In genomic region chrX:40719218-40719617, GRCh38 we compare ENCODE assay signal across 18 cellular contexts. TPM values are rescaled to one million over a fixed set of nuclear protein-coding genes. Genes with fewer than 3 reads are reported as not detected.
DNase-seq lines count a peak whose midpoint lies in the region; ATAC-seq and TF ChIP-seq lines count a peak whose summit lies in the region.
"Had no signal": no experiment of that assay in that cellular context is flagged by ENCODE, and none has a peak within 500 bp of the region (broad histone marks: within the 10 kb centered on the region; RNA-seq: fewer than 3 reads in every experiment).

No MANE protein-coding gene starts in this region.

- peaks cover 89% of the 10 kb centered on the region for H3K79me2 ChIP-seq in GM23248 (ENCODE audit: insufficient read depth)

- no peak overlapping the region for H3K4me3 ChIP-seq in GM23248
- H3K4me3 ChIP-seq in RWPE2 (ENCODE audit: severe bottlenecking) = no peak overlapping the region
- H3K4me3 ChIP-seq in retinal pigment epithelial cell (ENCODE audit: low read length) = no peak overlapping the region
- H3K4me3 ChIP-seq: GM23338, neural progenitor cell, testis had no signal

- H3K27ac Mint-ChIP-seq in activated CD4-positive, alpha-beta memory T cell treated with anti-CD3 and anti-CD28 coated beads, Interleukin-2, amount 10 ng/mL, durations not matched to agents 7 days and 5 days = no peak overlapping the region
- H3K27ac Mint-ChIP-seq: neural progenitor cell had no signal

- H3K9ac ChIP-seq in GM23248 = no peak overlapping the region
- H3K9ac ChIP-seq: neural progenitor cell had no signal

- POLR2A ChIA-PET in activated CD4-positive, alpha-beta memory T cell treated with anti-CD3 and anti-CD28 coated beads, Interleukin-2, amount 10 ng/mL, durations not matched to agents 7 days and 5 days (lab: Charles Lee) = no interaction called here

- DNase-seq in GM23248 = peak; percentile 39
- no peak for DNase-seq in RWPE2 (ENCODE audit: low spot score)
- DNase-seq in epithelial cell of prostate (ENCODE audit: low read depth, low spot score) = peak; percentile 24
- DNase-seq in retinal pigment epithelial cell (ENCODE audit: low read depth) = peak; percentile 72
- DNase-seq in activated gamma-delta T cell (lab: John Stamatoyannopoulos, UW) = no peak
- DNase-seq in activated CD4-positive, alpha-beta memory T cell treated with anti-CD3 and anti-CD28 coated beads, Interleukin-2, amount 10 ng/mL, durations not matched to agents 7 days and 5 days = no peak
- DNase-seq in SKM-1 treated with dmso at 0.1 percent for 144 hours (lab: John Stamatoyannopoulos, UW; ENCODE audit: unreplicated experiment) = no peak
- DNase-seq: activated effector memory CD4-positive, alpha-beta T cell treated with Interleukin-2 at 50 U/mL for 16 hours; CD4-positive, alpha-beta memory T cell; mesendoderm; MM.1S; NCI-H2029 treated with DMSO at 0.1 percent for 48 hours; NCI-H82; retina; stimulated activated CD4-positive, alpha-beta T cell treated with anti-CD3 and anti-CD28 coated beads, Interleukin-2, amount 100 ng/mL, for 48 hours; testis had no signal

- H3K4me2 ChIP-seq in GM23248 (ENCODE audit: unreplicated experiment) = no peak overlapping the region
- H3K4me2 ChIP-seq: GM23338, neural progenitor cell had no signal

- TF ChIP-seq CTCF in RWPE2 (IDR thresholded peaks at IDR 0.05; ENCODE audit: poor library complexity, severe bottlenecking) = no peak
- no peak for TF ChIP-seq CTCF in retinal pigment epithelial cell (conservative IDR thresholded peaks at IDR 0.05; ENCODE audit: low read depth, low read length)

- peaks cover 23% of the 10 kb centered on the region for H3K4me1 Mint-ChIP-seq in activated CD4-positive, alpha-beta memory T cell treated with anti-CD3 and anti-CD28 coated beads, Interleukin-2, amount 10 ng/mL, durations not matched to agents 7 days and 5 days
- H3K4me1 Mint-ChIP-seq: neural progenitor cell had no signal

- CTCF ChIA-PET in activated CD4-positive, alpha-beta memory T cell treated with anti-CD3 and anti-CD28 coated beads, Interleukin-2, amount 10 ng/mL, durations not matched to agents 7 days and 5 days (lab: Charles Lee) = no interaction called here

- no peaks in the 10 kb centered on the region for H4K20me1 ChIP-seq in GM23248 (ENCODE audit: insufficient read depth)

- H3K36me3 ChIP-seq in GM23248 (ENCODE audit: low read depth) = no peaks in the 10 kb centered on the region
- no peaks in the 10 kb centered on the region for H3K36me3 ChIP-seq in RWPE2 (ENCODE audit: low read depth)

- H3K9me3 ChIP-seq in GM23248 (ENCODE audit: low read depth) (no peaks in the 10 kb centered on the region), RWPE2 (ENCODE audit: severe bottlenecking) (no peaks in the 10 kb centered on the region)
- H3K9me3 ChIP-seq: testis had no signal

- peak; percentile 77 for ATAC-seq in RWPE2 (ENCODE audit: low read depth)

- peaks cover 55% of the 10 kb centered on the region for H3K36me3 Mint-ChIP-seq in activated CD4-positive, alpha-beta memory T cell treated with anti-CD3 and anti-CD28 coated beads, Interleukin-2, amount 10 ng/mL, durations not matched to agents 7 days and 5 days (ENCODE audit: low read depth)

- H3K4me3 Mint-ChIP-seq in activated CD4-positive, alpha-beta memory T cell treated with anti-CD3 and anti-CD28 coated beads, Interleukin-2, amount 10 ng/mL, durations not matched to agents 7 days and 5 days = no peak overlapping the region
- H3K4me3 Mint-ChIP-seq: GM23338, neural progenitor cell had no signal

- peak overlapping the region; percentile 18; the same call in 1 of the 2 replicates for H3K27ac ChIP-seq in GM23248
- peak overlapping the region; percentile 20 for H3K27ac ChIP-seq in RWPE2 (ENCODE audit: poor library complexity, severe bottlenecking)
- H3K27ac ChIP-seq in epithelial cell of prostate = peak overlapping the region; percentile 22
- H3K27ac ChIP-seq: neural progenitor cell, testis had no signal

- no peak overlapping the region for H2AFZ ChIP-seq in GM23248
- H2AFZ ChIP-seq: GM23338, neural progenitor cell had no signal

- H3F3A ChIP-seq in GM23248 (ENCODE audit: insufficient read depth) = peaks cover 5% of the 10 kb centered on the region; the same call in 1 of the 2 replicates

- in situ Hi-C loops in GM23248 (cut with MboI) = no loop called here

- no peaks in the 10 kb centered on the region for H3K27me3 ChIP-seq in GM23248 (replicated peaks; ENCODE audit: insufficient read depth)
- H3K27me3 ChIP-seq in RWPE2 (ENCODE audit: insufficient read depth, poor library complexity, severe bottlenecking) = no peaks in the 10 kb centered on the region
- H3K27me3 ChIP-seq: neural progenitor cell, testis had no signal

- H3K27me3 Mint-ChIP-seq in activated CD4-positive, alpha-beta memory T cell treated with anti-CD3 and anti-CD28 coated beads, Interleukin-2, amount 10 ng/mL, durations not matched to agents 7 days and 5 days = no peaks in the 10 kb centered on the region
- H3K27me3 Mint-ChIP-seq: CD4-positive, alpha-beta memory T cell had no signal

- H3K9me3 Mint-ChIP-seq in activated CD4-positive, alpha-beta memory T cell treated with anti-CD3 and anti-CD28 coated beads, Interleukin-2, amount 10 ng/mL, durations not matched to agents 7 days and 5 days = no peaks in the 10 kb centered on the region
- H3K9me3 Mint-ChIP-seq: CD4-positive, alpha-beta memory T cell; GM23338 had no signal

- H3K9me2 ChIP-seq in GM23248 (ENCODE audit: insufficient read depth) = no peaks in the 10 kb centered on the region

- H3K4me1 ChIP-seq in GM23248 (ENCODE audit: insufficient read depth) = peaks cover 9% of the 10 kb centered on the region
- H3K4me1 ChIP-seq in RWPE2 (ENCODE audit: insufficient read depth, poor library complexity, severe bottlenecking) = peaks cover 10% of the 10 kb centered on the region
- H3K4me1 ChIP-seq: testis had no signal

RNA-seq across cellular contexts. Expression of gene MED14, which starts 16.1 kb away (rescaled TPM):
- total RNA-seq in GM23248 (2014; rRNA removed; shearing (Covaris generic)) = 10.0 and 34.7 TPM in 2 replicates
- 11.5 and 13.3 TPM in 2 replicates for polyA plus RNA-seq in GM23248 (2016; fragmentation: Nextera tagmentation; extraction: Ambion mirVana)
- 10 to 100 TPM; 41.4 to 42.7 TPM for total RNA-seq in activated CD4-positive, alpha-beta memory T cell treated with anti-CD3 and anti-CD28 coated beads, Interleukin-2, amount 10 ng/mL, durations not matched to agents 7 days and 5 days

Comparison
In these comparisons a context has a peak if more than half of its experiments do, and no peak if none do; other contexts are left out.
1. DNase-seq: peak in GM23248 (single experiment), epithelial cell of prostate (single experiment) and retinal pigment epithelial cell (single experiment); none in RWPE2 (single experiment), activated gamma-delta T cell (single experiment), activated CD4-positive, alpha-beta memory T cell treated with anti-CD3 and anti-CD28 coated beads, Interleukin-2, amount 10 ng/mL, durations not matched to agents 7 days and 5 days (single experiment) and SKM-1 treated with dmso at 0.1 percent for 144 hours (single experiment).
2. Peak in every context shown above with its lines, with median percentiles within 50 percentile points of each other: H3K27ac ChIP-seq.